Comparison of ENCODE assay signal across 23 cellular contexts in the genomic region with DNA sequence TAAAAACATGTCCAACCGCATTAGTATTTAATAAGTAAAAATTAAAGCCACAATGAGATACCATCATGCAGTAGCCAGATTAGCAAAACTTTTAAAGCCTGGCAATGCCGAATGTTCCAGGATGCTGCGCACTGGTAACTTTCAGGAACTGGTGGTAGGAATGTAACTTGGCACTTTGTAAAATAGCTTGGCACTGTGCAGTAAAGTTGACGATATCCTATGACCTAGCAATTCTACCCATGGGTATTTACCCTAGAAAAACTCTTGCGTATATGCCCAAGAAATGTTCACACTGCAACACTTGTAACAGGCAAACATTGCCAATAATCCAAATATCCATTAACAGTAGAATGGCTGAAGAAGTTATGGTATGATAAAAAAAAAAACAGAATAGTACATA.
"Had no signal": no experiment of that assay in that cellular context is flagged by ENCODE, and none has a peak within 500 bp of the region (broad histone marks: within the 10 kb centered on the region; RNA-seq: fewer than 3 reads in every experiment).

No MANE protein-coding gene starts in this region.

- H3K27me3 Mint-ChIP-seq: activated CD4-positive, alpha-beta memory T cell treated with anti-CD3 and anti-CD28 coated beads, Interleukin-2, amount 10 ng/mL, durations not matched to agents 7 days and 5 days; activated CD4-positive, alpha-beta T cell treated with anti-CD3 and anti-CD28 coated beads for 36 hours; activated CD4-positive, alpha-beta T cell treated with anti-CD3 and anti-CD28 coated beads, Interleukin-2, amount 10 ng/mL, durations not matched to agents 24 days and 14 days; activated naive CD4-positive, alpha-beta T cell treated with anti-CD3 and anti-CD28 coated beads, Interleukin-2, amount 10 ng/mL, durations not matched to agents 7 days and 5 days; activated T-cell treated with anti-CD3 and anti-CD28 coated beads, Interleukin-2, amount 50 U/mL, for 24 hours had no signal

- H3K4me3 ChIP-seq: body of pancreas, colonic mucosa had no signal

- H3K4me1 ChIP-seq: body of pancreas, colonic mucosa had no signal

- H3K27ac Mint-ChIP-seq: activated CD4-positive, alpha-beta memory T cell treated with anti-CD3 and anti-CD28 coated beads, Interleukin-2, amount 10 ng/mL, durations not matched to agents 7 days and 5 days; activated CD4-positive, alpha-beta T cell treated with anti-CD3 and anti-CD28 coated beads for 36 hours; activated CD4-positive, alpha-beta T cell treated with anti-CD3 and anti-CD28 coated beads, Interleukin-2, amount 10 ng/mL, durations not matched to agents 24 days and 14 days; activated naive CD4-positive, alpha-beta T cell treated with anti-CD3 and anti-CD28 coated beads, Interleukin-2, amount 10 ng/mL, durations not matched to agents 7 days and 5 days; activated naive CD4-positive, alpha-beta T cell treated with anti-CD3 and anti-CD28 coated beads, Interleukin-2, amount 50 U/mL, for 72 hours; activated T-cell treated with anti-CD3 and anti-CD28 coated beads, Interleukin-2, amount 50 U/mL, for 24 hours; activated T-cell treated with anti-CD3 and anti-CD28 coated beads, Interleukin-2, amount 50 U/mL, for 72 hours had no signal

- ATAC-seq: activated CD4-positive, alpha-beta T cell treated with anti-CD3 and anti-CD28 coated beads for 36 hours; activated naive CD4-positive, alpha-beta T cell treated with anti-CD3 and anti-CD28 coated beads, Interleukin-2, amount 50 U/mL, for 72 hours; activated T-cell treated with anti-CD3 and anti-CD28 coated beads, Interleukin-2, amount 50 U/mL, for 72 hours; body of pancreas; esophagus mucosa had no signal

- H3K4me1 Mint-ChIP-seq: activated CD4-positive, alpha-beta memory T cell treated with anti-CD3 and anti-CD28 coated beads, Interleukin-2, amount 10 ng/mL, durations not matched to agents 7 days and 5 days; activated CD4-positive, alpha-beta T cell treated with anti-CD3 and anti-CD28 coated beads for 36 hours; activated CD4-positive, alpha-beta T cell treated with anti-CD3 and anti-CD28 coated beads, Interleukin-2, amount 10 ng/mL, durations not matched to agents 24 days and 14 days; activated naive CD4-positive, alpha-beta T cell treated with anti-CD3 and anti-CD28 coated beads, Interleukin-2, amount 10 ng/mL, durations not matched to agents 7 days and 5 days had no signal

- H3K27me3 ChIP-seq: body of pancreas, colonic mucosa had no signal

- H3K4me3 Mint-ChIP-seq: activated CD4-positive, alpha-beta memory T cell treated with anti-CD3 and anti-CD28 coated beads, Interleukin-2, amount 10 ng/mL, durations not matched to agents 7 days and 5 days; activated CD4-positive, alpha-beta T cell treated with anti-CD3 and anti-CD28 coated beads for 36 hours; activated CD4-positive, alpha-beta T cell treated with anti-CD3 and anti-CD28 coated beads, Interleukin-2, amount 10 ng/mL, durations not matched to agents 24 days and 14 days; activated naive CD4-positive, alpha-beta T cell treated with anti-CD3 and anti-CD28 coated beads, Interleukin-2, amount 10 ng/mL, durations not matched to agents 7 days and 5 days; activated T-cell treated with anti-CD3 and anti-CD28 coated beads, Interleukin-2, amount 50 U/mL, for 24 hours; activated T-cell treated with anti-CD3 and anti-CD28 coated beads, Interleukin-2, amount 50 U/mL, for 72 hours had no signal

- DNase-seq: activated CD4-positive, alpha-beta memory T cell treated with anti-CD3 and anti-CD28 coated beads, Interleukin-2, amount 10 ng/mL, durations not matched to agents 7 days and 5 days; activated CD4-positive, alpha-beta T cell treated with anti-CD3 and anti-CD28 coated beads for 36 hours; activated CD4-positive, alpha-beta T cell treated with anti-CD3 and anti-CD28 coated beads, Interleukin-2, amount 10 ng/mL, durations not matched to agents 24 days and 14 days; activated CD4-positive, CD25-positive, alpha-beta regulatory T cell; activated CD4-positive, CD25-positive, alpha-beta regulatory T cell treated with anti-CD3 and anti-CD28 coated beads, Interleukin-2, amount 50 U/mL, for 72 hours; activated CD8-positive, alpha-beta memory T cell treated with anti-CD3 and anti-CD28 coated beads, Interleukin-2, amount 50 U/mL, for 48 hours; activated gamma-delta T cell; activated naive CD4-positive, alpha-beta T cell; activated naive CD4-positive, alpha-beta T cell treated with anti-CD3 and anti-CD28 coated beads, Interleukin-2, amount 10 ng/mL, durations not matched to agents 7 days and 5 days; activated T-cell treated with anti-CD3 and anti-CD28 coated beads for 4 hours; activated T-cell treated with anti-CD3 and anti-CD28 coated beads, Interleukin-2, amount 50 U/mL, for 24 hours; activated T-cell treated with anti-CD3 and anti-CD28 coated beads, Interleukin-2, amount 50 U/mL, for 72 hours; amygdala; aorta; body of pancreas; caudate nucleus; colonic mucosa; effector CD8-positive, alpha-beta T cell; foreskin fibroblast; head of caudate nucleus; T-helper 2 cell had no signal

- H3K36me3 ChIP-seq: colonic mucosa had no signal

- H3K27ac ChIP-seq: body of pancreas, colonic mucosa had no signal

- H3K36me3 Mint-ChIP-seq: activated naive CD4-positive, alpha-beta T cell treated with anti-CD3 and anti-CD28 coated beads, Interleukin-2, amount 10 ng/mL, durations not matched to agents 7 days and 5 days had no signal

- H3K9me3 Mint-ChIP-seq: activated CD4-positive, alpha-beta memory T cell treated with anti-CD3 and anti-CD28 coated beads, Interleukin-2, amount 10 ng/mL, durations not matched to agents 7 days and 5 days; activated CD4-positive, alpha-beta T cell treated with anti-CD3 and anti-CD28 coated beads, Interleukin-2, amount 10 ng/mL, durations not matched to agents 24 days and 14 days; activated naive CD4-positive, alpha-beta T cell treated with anti-CD3 and anti-CD28 coated beads, Interleukin-2, amount 10 ng/mL, durations not matched to agents 7 days and 5 days had no signal

- H3K9me3 ChIP-seq: body of pancreas, colonic mucosa had no signal
